1 cellular context compared by ENCODE assay signal in the genomic region with DNA sequence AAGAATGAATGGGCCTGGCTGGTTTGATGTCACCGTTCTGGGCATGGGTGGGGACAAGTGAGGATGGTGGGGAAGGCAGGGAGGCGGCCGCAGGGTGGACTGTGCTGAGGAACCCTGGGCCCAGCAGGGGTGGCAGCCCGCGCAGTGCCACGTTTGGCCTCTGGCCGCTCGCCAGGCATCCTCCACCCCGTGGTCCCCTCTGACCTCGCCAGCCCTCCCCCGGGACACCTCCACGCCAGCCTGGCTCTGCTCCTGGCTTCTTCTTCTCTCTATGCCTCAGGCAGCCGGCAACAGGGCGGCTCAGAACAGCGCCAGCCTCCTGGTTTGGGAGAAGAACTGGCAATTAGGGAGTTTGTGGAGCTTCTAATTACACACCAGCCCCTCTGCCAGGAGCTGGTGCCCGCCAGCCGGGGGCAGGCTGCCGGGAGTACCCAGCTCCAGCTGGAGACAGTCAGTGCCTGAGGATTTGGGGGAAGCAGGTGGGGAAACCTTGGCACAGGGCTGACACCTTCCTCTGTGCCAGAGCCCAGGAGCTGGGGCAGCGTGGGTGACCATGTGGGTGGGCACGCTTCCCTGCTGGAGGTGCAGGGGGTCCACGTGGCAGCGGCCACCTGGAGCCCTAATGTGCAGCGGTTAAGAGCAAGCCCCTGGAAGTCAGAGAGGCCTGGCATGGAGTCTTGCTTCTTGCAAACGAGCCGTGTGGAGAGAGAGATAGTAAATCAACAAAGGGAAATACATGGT.
TF ChIP-seq lines count a peak whose summit lies in the region.

No MANE protein-coding gene starts in this region.

TF ChIP-seq in SK-N-SH treated with all-trans-retinoic acid at 6 μM for 48 hours, 23 proteins besides CTCF, POLR2A, EP300 and RAD21:
- TF ChIP-seq, protein P1, sequence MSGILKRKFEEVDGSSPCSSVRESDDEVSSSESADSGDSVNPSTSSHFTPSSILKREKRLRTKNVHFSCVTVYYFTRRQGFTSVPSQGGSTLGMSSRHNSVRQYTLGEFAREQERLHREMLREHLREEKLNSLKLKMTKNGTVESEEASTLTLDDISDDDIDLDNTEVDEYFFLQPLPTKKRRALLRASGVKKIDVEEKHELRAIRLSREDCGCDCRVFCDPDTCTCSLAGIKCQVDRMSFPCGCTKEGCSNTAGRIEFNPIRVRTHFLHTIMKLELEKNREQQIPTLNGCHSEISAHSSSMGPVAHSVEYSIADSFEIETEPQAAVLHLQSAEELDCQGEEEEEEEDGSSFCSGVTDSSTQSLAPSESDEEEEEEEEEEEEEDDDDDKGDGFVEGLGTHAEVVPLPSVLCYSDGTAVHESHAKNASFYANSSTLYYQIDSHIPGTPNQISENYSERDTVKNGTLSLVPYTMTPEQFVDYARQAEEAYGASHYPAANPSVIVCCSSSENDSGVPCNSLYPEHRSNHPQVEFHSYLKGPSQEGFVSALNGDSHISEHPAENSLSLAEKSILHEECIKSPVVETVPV (CRISPR knock-in tag; IDR thresholded peaks at IDR 0.05) = no peak
- TF ChIP-seq BACH2 (CRISPR knock-in tag; IDR thresholded peaks at IDR 0.05; ENCODE audit: borderline replicate concordance) (no peak), CSDC2 (CRISPR knock-in tag; IDR thresholded peaks at IDR 0.05) (no peak), RARB (CRISPR knock-in tag; IDR thresholded peaks at IDR 0.05) (no peak), ZC3H10 (CRISPR knock-in tag; IDR thresholded peaks at IDR 0.05) (no peak), PPARA (CRISPR knock-in tag; IDR thresholded peaks at IDR 0.05; ENCODE audit: borderline replicate concordance) (no peak), ZFP30 (CRISPR knock-in tag; IDR thresholded peaks at IDR 0.05) (no peak), TSHZ2 (CRISPR knock-in tag; IDR thresholded peaks at IDR 0.05) (no peak), GLIS3 (CRISPR knock-in tag; IDR thresholded peaks at IDR 0.05) (no peak), ZNF565 (CRISPR knock-in tag; conservative IDR thresholded peaks at IDR 0.05; ENCODE audit: low read depth) (no peak), OSR1 (CRISPR knock-in tag; IDR thresholded peaks at IDR 0.05) (no peak), ZNF8 (CRISPR knock-in tag; IDR thresholded peaks at IDR 0.05) (no peak), ZFP3 (CRISPR knock-in tag; IDR thresholded peaks at IDR 0.05) (no peak), TOX (CRISPR knock-in tag; IDR thresholded peaks at IDR 0.05; ENCODE audit: borderline replicate concordance) (no peak), SNAI2 (CRISPR knock-in tag; IDR thresholded peaks at IDR 0.05) (no peak), ARNTL (CRISPR knock-in tag; IDR thresholded peaks at IDR 0.05; ENCODE audit: borderline replicate concordance, low read depth) (no peak), TCF4 (CRISPR knock-in tag; IDR thresholded peaks at IDR 0.05; ENCODE audit: borderline replicate concordance) (no peak)
- TF ChIP-seq, protein P2, sequence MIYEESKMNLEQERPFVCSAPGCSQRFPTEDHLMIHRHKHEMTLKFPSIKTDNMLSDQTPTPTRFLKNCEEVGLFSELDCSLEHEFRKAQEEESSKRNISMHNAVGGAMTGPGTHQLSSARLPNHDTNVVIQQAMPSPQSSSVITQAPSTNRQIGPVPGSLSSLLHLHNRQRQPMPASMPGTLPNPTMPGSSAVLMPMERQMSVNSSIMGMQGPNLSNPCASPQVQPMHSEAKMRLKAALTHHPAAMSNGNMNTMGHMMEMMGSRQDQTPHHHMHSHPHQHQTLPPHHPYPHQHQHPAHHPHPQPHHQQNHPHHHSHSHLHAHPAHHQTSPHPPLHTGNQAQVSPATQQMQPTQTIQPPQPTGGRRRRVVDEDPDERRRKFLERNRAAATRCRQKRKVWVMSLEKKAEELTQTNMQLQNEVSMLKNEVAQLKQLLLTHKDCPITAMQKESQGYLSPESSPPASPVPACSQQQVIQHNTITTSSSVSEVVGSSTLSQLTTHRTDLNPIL (CRISPR knock-in tag; IDR thresholded peaks at IDR 0.05; ENCODE audit: low read depth) = no peak
